Comparison of ENCODE assay signal across 2 cellular contexts in genomic region chr2:178891959-178892485, GRCh38.
TF ChIP-seq lines count a peak whose summit lies in the region.

No MANE protein-coding gene starts in this region.

TF ChIP-seq in A549, 52 proteins besides CTCF, POLR2A, EP300 and RAD21:
- peak; percentile 61; the same call in 1 of the 2 replicates for TF ChIP-seq NFE2L2 (conservative IDR thresholded peaks at IDR 0.05; ENCODE audit: low read length)
- no peak for TF ChIP-seq GATA3 (IDR thresholded peaks at IDR 0.05; ENCODE audit: borderline replicate concordance)
- TF ChIP-seq MAFK (IDR thresholded peaks at IDR 0.05; ENCODE audit: partially characterized antibody): peak; percentile 24
TF ChIP-seq in A549: peak in this region for 2.

TF ChIP-seq in IMR-90, 13 proteins besides CTCF, POLR2A, EP300 and RAD21:
- no peak for TF ChIP-seq SMC3 (IDR thresholded peaks at IDR 0.05; ENCODE audit: low read depth, low read length)
- peak; percentile 63 for TF ChIP-seq NFE2L2 (IDR thresholded peaks at IDR 0.05; ENCODE audit: low read depth, low read length)
TF ChIP-seq in IMR-90: peak in this region for 1.
